In the genomic region with DNA sequence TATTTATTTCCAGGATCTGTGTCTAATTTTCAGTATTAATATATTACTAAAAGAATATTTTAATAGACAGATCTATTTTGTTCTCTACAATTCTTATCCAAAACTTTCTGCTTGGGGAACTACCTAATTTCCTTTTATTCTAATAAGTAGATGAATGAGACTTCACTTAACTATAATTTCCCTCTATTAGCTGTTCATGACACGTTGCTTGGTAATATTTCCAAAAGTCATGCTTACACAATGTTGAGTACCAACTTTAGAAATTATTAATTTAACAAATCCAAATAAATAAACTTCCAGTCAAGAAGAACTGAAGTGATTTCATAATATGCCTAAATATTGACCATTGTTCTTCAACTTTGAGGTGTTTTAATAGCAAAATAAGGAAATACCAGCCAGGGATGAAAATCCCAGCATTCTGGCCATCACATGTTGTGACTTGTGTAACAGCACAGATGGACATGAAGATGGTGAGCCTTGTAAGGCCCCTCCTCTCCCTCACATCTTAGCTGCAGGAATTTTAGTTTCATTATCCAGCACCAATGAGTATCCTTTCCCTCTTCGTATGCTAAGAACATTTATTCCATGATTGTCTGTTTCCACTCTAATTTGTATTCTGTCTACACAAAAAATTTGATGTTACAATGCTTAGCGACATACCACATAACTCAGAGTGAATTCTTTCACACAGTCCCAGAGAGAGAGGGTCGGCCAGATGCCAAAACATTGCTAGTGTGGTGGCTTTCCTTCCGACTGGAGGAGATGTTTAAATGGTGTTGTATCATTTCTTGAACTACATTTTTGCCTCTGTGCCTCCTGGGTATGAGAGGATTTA, we compare ENCODE assay signal across 26 cellular contexts.
A peak's percentile ranks its signal among the peaks of the same experiment; 100 is the strongest.
DNase-seq lines count a peak whose midpoint lies in the region; ATAC-seq, FAIRE-seq and TF ChIP-seq lines count a peak whose summit lies in the region.
"Had no signal": no experiment of that assay in that cellular context is flagged by ENCODE, and none has a peak within 500 bp of the region (broad histone marks: within the 10 kb centered on the region; RNA-seq: fewer than 3 reads in every experiment).

No MANE protein-coding gene starts in this region.

- H3K27me3 ChIP-seq in keratinocyte (ENCODE audit: control insufficient read depth, extremely low read depth, insufficient read depth, low read length), result no peaks in the 10 kb centered on the region
- H3K27me3 ChIP-seq in spleen (replicated peaks in 1 of 7), result no peaks in the 10 kb centered on the region
- H3K27me3 ChIP-seq: esophagus muscularis mucosa, vagina had no signal

- H3K9ac ChIP-seq in keratinocyte (ENCODE audit: control insufficient read depth, extremely low read depth, insufficient read depth, low read length), result no peak overlapping the region

- no peak for ATAC-seq in GM18873 (IDR thresholded peaks at IDR 0.05; ENCODE audit: low FRiP score, unreplicated experiment)
- ATAC-seq: activated CD8-positive, alpha-beta T cell treated with anti-CD3 and anti-CD28 coated beads for 36 hours had no signal

- H3K4me3 ChIP-seq in keratinocyte (ENCODE audit: control insufficient read depth in 2 of 3, extremely low read depth in 1 of 3, insufficient read depth in 2 of 3, low read depth in 1 of 3, low read length in 3 of 3) (no peak overlapping the region), spleen (no peak overlapping the region)
- H3K4me3 ChIP-seq: esophagus muscularis mucosa, suprapubic skin, vagina had no signal

- TF ChIP-seq CTCF in VCaP (conservative IDR thresholded peaks at IDR 0.05) (no peak), keratinocyte (optimal IDR thresholded peaks at IDR 0.05 in 1 of 3, IDR thresholded peaks at IDR 0.05 in 1 of 3, conservative IDR thresholded peaks at IDR 0.05 in 1 of 3; ENCODE audit: extremely low read depth in 1 of 3, insufficient read depth in 2 of 3, low read length in 3 of 3) (no peak), spleen (IDR thresholded peaks at IDR 0.05 in 8 of 11, conservative IDR thresholded peaks at IDR 0.05 in 3 of 11) (no peak)

- FAIRE-seq in keratinocyte (lab: Jason Lieb, UNC), result peak; percentile 63
- FAIRE-seq: D721Med, GM12891, H1, small intestine had no signal

- intact Hi-C loops in spleen (cut with DNase I; ENCODE audit: low total_unique reads), result no loop called here

- H3K4me2 ChIP-seq in keratinocyte (ENCODE audit: control insufficient read depth, extremely low read depth, insufficient read depth, low read depth, low read length), result peak overlapping the region; percentile 29

- no peaks in the 10 kb centered on the region for H3K36me3 ChIP-seq in keratinocyte (ENCODE audit: control insufficient read depth in 2 of 2, extremely low read depth in 1 of 2, insufficient read depth in 2 of 2, low read length in 2 of 2)
- no peaks in the 10 kb centered on the region for H3K36me3 ChIP-seq in spleen
- H3K36me3 ChIP-seq: esophagus muscularis mucosa, suprapubic skin, vagina had no signal

- 69 to 85% (median 77%) methylated on average over 5 of the region's 5 CpGs for WGBS in spleen, 5 donors

- H3K9me3 ChIP-seq in keratinocyte (ENCODE audit: control insufficient read depth, low read depth, low read length) (no peaks in the 10 kb centered on the region), spleen (no peaks in the 10 kb centered on the region)
- H3K9me3 ChIP-seq: esophagus muscularis mucosa, suprapubic skin, vagina had no signal

- H3K79me2 ChIP-seq in keratinocyte (ENCODE audit: control insufficient read depth, insufficient read depth, low read length), result no peaks in the 10 kb centered on the region

- no peak for TF ChIP-seq POLR2A in spleen (IDR thresholded peaks at IDR 0.05)

- H3K4me1 ChIP-seq in keratinocyte (ENCODE audit: control insufficient read depth, extremely low read depth, insufficient read depth, low read length), result peaks cover 5% of the 10 kb centered on the region
- H3K4me1 ChIP-seq in spleen, result no peaks in the 10 kb centered on the region
- H3K4me1 ChIP-seq: suprapubic skin, vagina had no signal

- H4K20me1 ChIP-seq in keratinocyte (ENCODE audit: control insufficient read depth, extremely low read depth, insufficient read depth, low read length), result no peaks in the 10 kb centered on the region

- DNase-seq in LHCN-M2 (ENCODE audit: low read depth) (peak; percentile 5), keratinocyte (ENCODE audit: low read depth, low spot score) (no peak), stromal cell of bone marrow (ENCODE audit: low read depth) (peak; percentile 6), spleen (no peak), occipital lobe (lab: John Stamatoyannopoulos, UW) (no peak), NCI-H146 treated with DMSO at 0.1 percent for 48 hours (lab: John Stamatoyannopoulos, UW; ENCODE audit: unreplicated experiment) (no peak)
- DNase-seq: activated CD8-positive, alpha-beta T cell treated with anti-CD3 and anti-CD28 coated beads for 36 hours; activated effector memory CD4-positive, alpha-beta T cell treated with anti-CD3 and anti-CD28 coated beads, Interleukin-2, amount 50 U/mL, for 16 hours; activated naive CD8-positive, alpha-beta T cell treated with anti-CD3 and anti-CD28 coated beads, Interleukin-2, amount 10 ng/mL, durations not matched to agents 7 days and 5 days; effector CD8-positive, alpha-beta T cell; Kasumi-1; NCI-H1092 treated with DMSO at 0.1 percent for 48 hours; NCI-H2029 treated with DMSO at 0.1 percent for 48 hours; NCI-H226; NCI-H774; SIG-M5; small intestine; SW 1271 had no signal

- H3K9me1 ChIP-seq in keratinocyte (ENCODE audit: control insufficient read depth, extremely low read depth, insufficient read depth, low read length), result no peaks in the 10 kb centered on the region

- H3K27ac ChIP-seq in VCaP (peak overlapping the region; percentile 51), keratinocyte (ENCODE audit: control insufficient read depth, insufficient read depth, low read length) (no peak overlapping the region), spleen (no peak overlapping the region)
- H3K27ac ChIP-seq: esophagus muscularis mucosa, suprapubic skin, vagina had no signal

- H2AFZ ChIP-seq in keratinocyte (ENCODE audit: control insufficient read depth, low read length), result peak overlapping the region; percentile 37

- dilution Hi-C loops in keratinocyte (cut with MboI; ENCODE audit: extremely low pct_ligation_motif_present, low sequenced_read_pairs), result no loop called here

Comparison
In these comparisons a context has a peak if more than half of its experiments do, and no peak if none do; other contexts are left out.
1. DNase-seq: peak in LHCN-M2 (single experiment) and stromal cell of bone marrow (single experiment); none in keratinocyte (single experiment), spleen (single experiment), occipital lobe (single experiment) and NCI-H146 treated with DMSO at 0.1 percent for 48 hours (single experiment).